11 cellular contexts compared by ENCODE assay signal in the genomic region with DNA sequence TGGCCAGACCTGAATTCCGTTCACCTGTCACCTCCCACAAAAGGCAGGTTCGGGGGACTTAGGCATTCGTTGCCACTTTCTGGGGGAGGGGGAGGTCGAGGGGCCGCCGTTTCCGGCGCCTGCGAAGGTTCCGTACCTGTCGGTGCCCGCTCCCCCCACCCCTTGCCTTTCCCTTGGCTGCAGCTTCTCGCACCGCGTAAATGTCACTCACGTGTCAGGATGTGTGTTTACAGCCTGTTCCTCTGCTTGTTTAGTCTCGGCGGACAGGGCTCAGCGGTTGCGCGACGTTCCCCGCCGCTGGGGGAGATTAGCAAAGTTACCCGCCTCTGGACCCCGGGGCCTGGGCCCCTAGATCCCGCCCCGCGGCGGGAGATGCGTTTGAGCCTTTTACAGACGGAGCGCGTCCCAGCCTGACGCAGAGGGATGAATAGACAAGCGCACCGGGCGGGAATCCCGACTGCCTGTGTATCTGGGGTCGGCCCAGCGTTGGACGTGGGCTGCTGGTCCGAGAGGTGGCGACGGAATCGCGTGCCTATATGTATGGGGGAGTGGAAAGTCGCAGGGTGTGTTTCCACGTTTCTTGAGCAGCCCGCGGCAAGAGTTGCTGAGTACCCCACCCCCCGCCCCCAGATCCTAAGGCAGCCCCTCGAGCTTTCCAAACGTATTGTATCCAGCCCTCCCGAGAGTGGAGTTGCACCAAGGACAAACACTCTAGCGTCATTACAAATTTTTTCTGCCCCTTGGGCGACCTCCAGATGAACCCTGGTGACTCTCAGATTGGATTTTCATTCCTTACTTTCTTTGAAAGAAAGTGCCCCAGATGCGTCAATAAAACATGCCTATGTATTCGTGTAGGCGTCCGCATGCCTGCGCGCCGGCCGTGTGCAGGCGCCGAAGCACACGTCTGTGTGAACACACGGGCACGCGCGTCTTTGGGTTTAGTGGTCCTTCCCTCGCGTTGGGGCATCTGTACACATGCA. TPM values are rescaled to one million over a fixed set of nuclear protein-coding genes. Genes with fewer than 3 reads are reported as not detected.
DNase-seq lines count a peak whose midpoint lies in the region; ATAC-seq, FAIRE-seq and TF ChIP-seq lines count a peak whose summit lies in the region.
"Had no signal": no experiment of that assay in that cellular context is flagged by ENCODE, and none has a peak within 500 bp of the region (broad histone marks: within the 10 kb centered on the region; RNA-seq: fewer than 3 reads in every experiment).

No MANE protein-coding gene starts in this region.

- H3K27ac Mint-ChIP-seq in activated CD4-positive, alpha-beta T cell treated with anti-CD3 and anti-CD28 coated beads for 36 hours: no peak overlapping the region
- H3K27ac Mint-ChIP-seq: progenitor cell of endocrine pancreas had no signal

- SMC1A ChIA-PET in GM12878 (lab: Charles Lee; ENCODE audit: uncharacterized antibody, unreplicated experiment): interaction anchor here (1.0 kb wide), 1 partner anchor 12 kb away, joined by 5 read pairs; no protein-coding TSS in a partner anchor

- H3K9me3 ChIP-seq in MG63 (no peaks in the 10 kb centered on the region), GM12878 (replicated peaks; ENCODE audit: control insufficient read depth, insufficient read depth, low read length) (no peaks in the 10 kb centered on the region; the same call in 2 of the 3 replicates), psoas muscle (no peaks in the 10 kb centered on the region), colonic mucosa (no peaks in the 10 kb centered on the region)

- H3K9ac ChIP-seq in GM12878 (ENCODE audit: control insufficient read depth, insufficient read depth, low read length) (no peak overlapping the region), colonic mucosa (ENCODE audit: low read depth in 2 of 2, low read length in 2 of 2) (no peak overlapping the region)

- no peak for ATAC-seq in activated CD4-positive, alpha-beta T cell treated with anti-CD3 and anti-CD28 coated beads for 36 hours
- ATAC-seq in GM12878 (peak; percentile 12), psoas muscle (no peak), GM18519 (IDR thresholded peaks at IDR 0.05; ENCODE audit: low FRiP score, unreplicated experiment) (no peak), HG02938 (IDR thresholded peaks at IDR 0.05; ENCODE audit: unreplicated experiment) (no peak)

- BruUV-seq in GM12878 (replicated peaks; lab: Mats Ljungman, UMichigan): no TSS peak

- H3K36me3 Mint-ChIP-seq in activated CD4-positive, alpha-beta T cell treated with anti-CD3 and anti-CD28 coated beads for 36 hours (ENCODE audit: low read depth): no peaks in the 10 kb centered on the region

- WGBS in GM12878 (ENCODE audit: insufficient coverage, insufficient replicate concordance, low lambda C conversion rate, missing lambda C conversion rate): 11% methylated on average over 72 of the region's 74 CpGs
- 25 to 29% (median 29%) methylated on average over 72 to 74 of the region's 74 CpGs for WGBS in psoas muscle, 3 donors

- H3K27me3 Mint-ChIP-seq in activated CD4-positive, alpha-beta T cell treated with anti-CD3 and anti-CD28 coated beads for 36 hours: peaks cover 68% of the 10 kb centered on the region

- H3K27me3 ChIP-seq in MG63 (peaks cover 53% of the 10 kb centered on the region), GM12878 (replicated peaks in 1 of 2; ENCODE audit: control insufficient read depth in 2 of 2, insufficient read depth in 2 of 2, low read length in 1 of 2) (peaks cover 0 to 49% of the 10 kb centered on the region in 2 experiments; a peak in 3 of 4 replicates), psoas muscle (ENCODE audit: insufficient read depth in 3 of 3, low read length in 2 of 3) (peaks cover 0 to 98% (median 60%) of the 10 kb centered on the region in 3 donors), colonic mucosa (peaks cover 98% of the 10 kb centered on the region)

- POLR2A ChIA-PET in activated CD4-positive, alpha-beta T cell treated with anti-CD3 and anti-CD28 coated beads for 36 hours (lab: Charles Lee): no interaction called here
- POLR2A ChIA-PET in GM12878 (lab: Charles Lee): interaction anchor here (0.6 kb wide), 1 partner anchor 8 kb away, joined by 3 read pairs; no protein-coding TSS in a partner anchor

- RAD21 ChIA-PET in GM12878 (lab: Charles Lee; ENCODE audit: unreplicated experiment): interaction anchor here (1.7 to 7.4 kb wide), 2 partner anchors 12 to 68 kb away, joined by 5 to 52 read pairs; no protein-coding TSS in a partner anchor

- intact Hi-C loops in activated CD4-positive, alpha-beta T cell treated with anti-CD3 and anti-CD28 coated beads for 36 hours (cut with DNase I, micrococcal nuclease): loop anchor here (1.0 to 10.0 kb wide), 3 partner anchors 7 to 464 kb away; no protein-coding TSS in a partner anchor
- intact Hi-C loops in GM12878 (cut with micrococcal nuclease; ENCODE audit: unreplicated experiment): no loop called here
- intact Hi-C loops in psoas muscle (cut with DNase I): no loop called here
- intact Hi-C loops in colonic mucosa (cut with DNase I): no loop called here

- in situ Hi-C loops in GM12878 (cut with MboI): no loop called here

- H4K20me1 ChIP-seq in GM12878 (ENCODE audit: control insufficient read depth, insufficient read depth): peaks cover 4% of the 10 kb centered on the region; the same call in 1 of the 2 replicates

- TF ChIP-seq EP300 in GM12878 (IDR thresholded peaks at IDR 0.05; ENCODE audit: borderline replicate concordance in 1 of 2, control insufficient read depth in 1 of 2, low read depth in 2 of 2, low read length in 2 of 2): no peak

- H3K79me2 ChIP-seq in GM12878 (ENCODE audit: control insufficient read depth, insufficient read depth, low read length): no peaks in the 10 kb centered on the region; the same call in 1 of the 2 replicates

- TF ChIP-seq RAD21 in GM12878 (IDR thresholded peaks at IDR 0.05; ENCODE audit: insufficient read depth, low read depth, low read length): no peak

- H3K27ac ChIP-seq in GM12878 (ENCODE audit: control insufficient read depth, insufficient read depth) (no peak overlapping the region), psoas muscle (no peak overlapping the region), colonic mucosa (no peak overlapping the region)
- H3K27ac ChIP-seq: C4-2B had no signal

- no peak for TF ChIP-seq CTCF in GM12878 (IDR thresholded peaks at IDR 0.05 in 2 of 3, conservative IDR thresholded peaks at IDR 0.05 in 1 of 3; ENCODE audit: control insufficient read depth in 2 of 3, extremely low read depth in 1 of 3, insufficient read depth in 1 of 3, low read depth in 3 of 3, low read length in 3 of 3)
- TF ChIP-seq CTCF in psoas muscle (IDR thresholded peaks at IDR 0.05): no peak
- TF ChIP-seq CTCF in colonic mucosa (IDR thresholded peaks at IDR 0.05): no peak

- FAIRE-seq in GM12878 (lab: Jason Lieb, UNC): no peak

- H3K4me2 ChIP-seq in GM12878 (ENCODE audit: control insufficient read depth, insufficient read depth): peak overlapping the region; percentile 79

- DNase-seq in activated CD4-positive, alpha-beta T cell treated with anti-CD3 and anti-CD28 coated beads for 36 hours: peak; percentile 29
- no peak for DNase-seq in activated CD4-positive, alpha-beta T cell treated with anti-CD3 and anti-CD28 coated beads for 1 hour
- DNase-seq in MG63 (no peak), GM12878 (ENCODE audit: low read depth, low spot score) (no peak), psoas muscle (no peak), colonic mucosa (no peak)

- CTCF ChIA-PET in activated CD4-positive, alpha-beta T cell treated with anti-CD3 and anti-CD28 coated beads for 36 hours (lab: Charles Lee): no interaction called here
- CTCF ChIA-PET in GM12878 (lab: Yijun Ruan, JAX): no interaction called here

- TF ChIP-seq POLR2A in GM12878 (IDR thresholded peaks at IDR 0.05; ENCODE audit: low read depth, low read length): no peak

- H3K4me1 Mint-ChIP-seq in activated CD4-positive, alpha-beta T cell treated with anti-CD3 and anti-CD28 coated beads for 36 hours: peaks cover 26% of the 10 kb centered on the region

- H3K36me3 ChIP-seq in MG63: no peaks in the 10 kb centered on the region
- H3K36me3 ChIP-seq in GM12878 (ENCODE audit: control insufficient read depth in 2 of 2, insufficient read depth in 2 of 2, low read length in 1 of 2): no peaks in the 10 kb centered on the region
- no peaks in the 10 kb centered on the region for H3K36me3 ChIP-seq in psoas muscle (ENCODE audit: insufficient read depth in 1 of 2, low read depth in 1 of 2)
- H3K36me3 ChIP-seq in colonic mucosa: no peaks in the 10 kb centered on the region

- H3K4me3 ChIP-seq in MG63: peak overlapping the region; percentile 22
- H3K4me3 ChIP-seq in GM12878: peak overlapping the region; percentile 44; the same call in 1 of the 2 replicates
- peak overlapping the region; percentile 53 for H3K4me3 ChIP-seq in psoas muscle
- no peak overlapping the region for H3K4me3 ChIP-seq in colonic mucosa

- H3K9me3 Mint-ChIP-seq in activated CD4-positive, alpha-beta T cell treated with anti-CD3 and anti-CD28 coated beads for 36 hours (ENCODE audit: low read depth): no peaks in the 10 kb centered on the region

- H2AFZ ChIP-seq in GM12878 (ENCODE audit: control insufficient read depth, low read depth, low read length): no peak overlapping the region

- no peak overlapping the region for H3K4me3 Mint-ChIP-seq in activated CD4-positive, alpha-beta T cell treated with anti-CD3 and anti-CD28 coated beads for 36 hours

- peaks cover 25% of the 10 kb centered on the region for H3K4me1 ChIP-seq in GM12878 (ENCODE audit: control insufficient read depth, insufficient read depth, low read length)
- peaks cover 11% of the 10 kb centered on the region for H3K4me1 ChIP-seq in psoas muscle
- peaks cover 12% of the 10 kb centered on the region for H3K4me1 ChIP-seq in colonic mucosa

RNA-seq across cellular contexts. Expression of a gene that starts 2.4 kb away (rescaled TPM):
- total RNA-seq in activated CD4-positive, alpha-beta T cell treated with anti-CD3 and anti-CD28 coated beads for 36 hours: not detected
- 0.49 and 0.74 TPM in 2 replicates for total RNA-seq in MG63 (2014; rRNA removed; shearing (Covaris generic); ENCODE audit: low replicate concordance)
- 34.7 and 38.5 TPM in 2 replicates for total RNA-seq in GM12878 (2013; cell fraction: nucleolus; rRNA removed)
- total RNA-seq in GM12878 (2014; rRNA removed) (6.0 and 8.0 TPM in 2 replicates), GM12878 (2014; rRNA removed; fragmentation: Illumina TruSeq; extraction: Trizol) (3.3 TPM in 2 replicates), GM12878 (2021) (9.0 and 10.3 TPM in 2 replicates), psoas muscle (not detected), colonic mucosa (under 1 TPM in 1 of 2 donors, not detected in 1; 0.10 TPM)
- polyA plus RNA-seq in GM12878 (2011; ENCODE audit: low read depth): 1.1 TPM
- polyA plus RNA-seq in GM12878 (2011; rRNA removed) (46.5 and 69.8 TPM in 2 replicates), GM12878 (2014; fragmentation: Illumina TruSeq; extraction: Trizol) (3.6 and 6.0 TPM in 2 replicates), GM12878 (2014; fragmentation: Nextera tagmentation; extraction: Ambion mirVana) (1 to 10 TPM in 1 of 2 experiments, under 1 TPM in 1; 0.82 to 2.6 TPM), GM12878 (2014; rRNA removed) (7.6 and 14.2 TPM in 2 replicates), GM12878 (2016; fragmentation: Nextera tagmentation; extraction: Ambion mirVana) (1 to 10 TPM; 2.6 to 4.6 TPM), psoas muscle (not detected)
- polyA plus RNA-seq in GM12878 (2011; cell fraction: cytosol; rRNA removed): 109 and 126 TPM in 2 replicates
- polyA plus RNA-seq in GM12878 (2011; cell fraction: nucleus; rRNA removed): 225 and 243 TPM in 2 replicates
- 1.7 and 4.5 TPM in 2 replicates for polyA plus RNA-seq in GM12878 (2012)
- polyA minus RNA-seq in GM12878 (2011; rRNA and poly(A)+ RNA removed): 38.6 and 76.6 TPM in 2 replicates
- 49.9 and 53.2 TPM in 2 replicates for polyA minus RNA-seq in GM12878 (2011; cell fraction: cytosol; rRNA and poly(A)+ RNA removed)
- 34.7 and 46.5 TPM in 2 replicates for polyA minus RNA-seq in GM12878 (2011; cell fraction: nucleus; rRNA and poly(A)+ RNA removed)
- total RNA-seq: progenitor cell of endocrine pancreas, subcutaneous adipose tissue had no signal

Comparison
In these comparisons a context has a peak if more than half of its experiments do, and no peak if none do; other contexts are left out.
1. intact Hi-C loops: an anchor here in activated CD4-positive, alpha-beta T cell treated with anti-CD3 and anti-CD28 coated beads for 36 hours (1.0 to 10.0 kb wide); none called in GM12878, psoas muscle and colonic mucosa.